In genomic region chr11:35138058-35138457, GRCh38 we compare ENCODE assay signal across 8 cellular contexts. TPM values are rescaled to one million over a fixed set of nuclear protein-coding genes. Genes with fewer than 3 reads are reported as not detected.
DNase-seq lines count a peak whose midpoint lies in the region; ATAC-seq and TF ChIP-seq lines count a peak whose summit lies in the region.
"Had no signal": no experiment of that assay in that cellular context is flagged by ENCODE, and none has a peak within 500 bp of the region (broad histone marks: within the 10 kb centered on the region; RNA-seq: fewer than 3 reads in every experiment).

No MANE protein-coding gene starts in this region.

- H3K4me1 ChIP-seq in H9 (ENCODE audit: insufficient read depth, low read length): peaks cover 3% of the 10 kb centered on the region; the same call in 1 of the 2 replicates

- ATAC-seq in stimulated activated effector memory CD8-positive, alpha-beta T cell treated with anti-CD3 and anti-CD28 coated beads, Interleukin-12 subunit alpha, Interleukin-12 subunit beta, amount 100 ng/mL, for 72 hours: no peak
- no peak for ATAC-seq in HG03025 (IDR thresholded peaks at IDR 0.05; ENCODE audit: low FRiP score, unreplicated experiment)

- no peaks in the 10 kb centered on the region for H3K9me3 Mint-ChIP-seq in H9
- no peaks in the 10 kb centered on the region for H3K9me3 Mint-ChIP-seq in activated CD4-positive, alpha-beta memory T cell treated with anti-CD3 and anti-CD28 coated beads for 36 hours
- no peaks in the 10 kb centered on the region for H3K9me3 Mint-ChIP-seq in stimulated activated effector memory CD8-positive, alpha-beta T cell treated with anti-CD3 and anti-CD28 coated beads, Interleukin-12 subunit alpha, Interleukin-12 subunit beta, amount 100 ng/mL, for 72 hours

- no peak overlapping the region for H4K5ac ChIP-seq in H9 (ENCODE audit: insufficient read length, low read depth, low read length)

- CTCF ChIA-PET in activated CD4-positive, alpha-beta memory T cell treated with anti-CD3 and anti-CD28 coated beads for 36 hours (lab: Charles Lee): interaction anchor here (3.9 kb wide), 1 partner anchor 27 kb away, joined by 35 read pairs; no protein-coding TSS in a partner anchor

- no peak overlapping the region for H2BK120ac ChIP-seq in H9 (ENCODE audit: low read depth, low read length, poor library complexity, severe bottlenecking)

- no peak overlapping the region for H3T11ph ChIP-seq in H9 (ENCODE audit: low read length)

- no peak overlapping the region for H4K91ac ChIP-seq in H9 (ENCODE audit: insufficient read length, low read depth, low read length)

- peak overlapping the region; percentile 98 for H3K4me3 ChIP-seq in fibroblast of the aortic adventitia (ENCODE audit: low read depth, low read length)
- no peak overlapping the region for H3K4me3 ChIP-seq in H7 (ENCODE audit: insufficient read depth, low read depth, low read length)

- H3K27me3 ChIP-seq in H9 (ENCODE audit: insufficient read depth, low read length) (peaks cover 19% of the 10 kb centered on the region), H7 (ENCODE audit: control insufficient read depth, insufficient read depth, low read length) (peaks cover 31% of the 10 kb centered on the region)

- H3K23me2 ChIP-seq in H9 (ENCODE audit: insufficient read length, low read depth, low read length, poor library complexity, severe bottlenecking): peaks cover 13% of the 10 kb centered on the region

- peaks cover 6 to 9% of the 10 kb centered on the region in 2 experiments; a peak in 3 of 4 replicates for H3K4me1 Mint-ChIP-seq in H9
- peaks cover 46% of the 10 kb centered on the region for H3K4me1 Mint-ChIP-seq in activated CD4-positive, alpha-beta memory T cell treated with anti-CD3 and anti-CD28 coated beads for 36 hours (ENCODE audit: low read depth)
- H3K4me1 Mint-ChIP-seq in stimulated activated effector memory CD8-positive, alpha-beta T cell treated with anti-CD3 and anti-CD28 coated beads, Interleukin-12 subunit alpha, Interleukin-12 subunit beta, amount 100 ng/mL, for 72 hours: peaks cover 54% of the 10 kb centered on the region

- no peaks in the 10 kb centered on the region for H3K9me3 ChIP-seq in H9 (ENCODE audit: control insufficient read depth, low read depth, low read length)

- no peak overlapping the region for H3K27ac ChIP-seq in H9 (ENCODE audit: insufficient read length, low read depth, low read length)

- peaks cover 65% of the 10 kb centered on the region for H3K27me3 Mint-ChIP-seq in H9 (ENCODE audit: low read depth)
- H3K27me3 Mint-ChIP-seq in activated CD4-positive, alpha-beta memory T cell treated with anti-CD3 and anti-CD28 coated beads for 36 hours: no peaks in the 10 kb centered on the region

- POLR2A ChIA-PET in activated CD4-positive, alpha-beta memory T cell treated with anti-CD3 and anti-CD28 coated beads for 36 hours (lab: Charles Lee): interaction anchor here (0.9 to 5.1 kb wide), 4 partner anchors 12 to 72 kb away, joined by 3 to 45 read pairs (median 8); no protein-coding TSS in a partner anchor

- TF ChIP-seq CTCF in H9 (conservative IDR thresholded peaks at IDR 0.05) (no peak), fibroblast of the aortic adventitia (IDR thresholded peaks at IDR 0.05; ENCODE audit: insufficient read depth, low read length) (no peak)

- H3K4ac ChIP-seq in H9 (ENCODE audit: low read depth, low read length): no peak overlapping the region

- H2BK12ac ChIP-seq in H9 (ENCODE audit: insufficient read length, low read depth, low read length): no peak overlapping the region

- H3K18ac ChIP-seq in H9 (ENCODE audit: insufficient read length, low read depth, low read length): no peak overlapping the region

- no peak overlapping the region for H2AFZ ChIP-seq in H9 (ENCODE audit: low read length)

- no peak overlapping the region for H4K8ac ChIP-seq in H9 (replicated peaks; ENCODE audit: insufficient read length, low read depth, low read length)

- no peaks in the 10 kb centered on the region for H4K20me1 ChIP-seq in H9 (ENCODE audit: control insufficient read depth, insufficient read depth, insufficient read length)

- no peak overlapping the region for H2BK5ac ChIP-seq in H9 (ENCODE audit: insufficient read length, low read length)

- H3K14ac ChIP-seq in H9 (ENCODE audit: insufficient read depth, low read length): no peak overlapping the region

- no peak overlapping the region for H3K56ac ChIP-seq in H9 (ENCODE audit: insufficient read length, low read depth, low read length)

- H2BK20ac ChIP-seq in H9 (ENCODE audit: low read depth, low read length, poor library complexity, severe bottlenecking): no peak overlapping the region

- intact Hi-C loops in activated CD4-positive, alpha-beta memory T cell treated with anti-CD3 and anti-CD28 coated beads for 36 hours (cut with micrococcal nuclease): no loop called here

- DNase-seq in H9: no peak
- no peak for DNase-seq in activated CD4-positive, alpha-beta memory T cell treated with anti-CD3 and anti-CD28 coated beads for 36 hours
- no peak for DNase-seq in fibroblast of the aortic adventitia (ENCODE audit: low read depth)
- no peak for DNase-seq in stimulated activated effector memory CD8-positive, alpha-beta T cell treated with anti-CD3 and anti-CD28 coated beads, Interleukin-12 subunit alpha, Interleukin-12 subunit beta, amount 100 ng/mL, for 72 hours (ENCODE audit: low spot score in 2 of 2)
- DNase-seq in NCI-H2107 (lab: John Stamatoyannopoulos, UW): no peak
- no peak for DNase-seq in H7
- DNase-seq: activated CD8-positive, alpha-beta memory T cell treated with anti-CD3 and anti-CD28 coated beads, Interleukin-2, amount 50 U/mL, for 4 hours had no signal

- no CpG with 5 or more reads among the region's 1 CpG for WGBS in H9 (ENCODE audit: extremely low coverage, insufficient read length, low lambda C conversion rate)

- no peaks in the 10 kb centered on the region for H3K79me2 ChIP-seq in H9 (ENCODE audit: insufficient read depth, low read length)

- no peak overlapping the region for H2BK15ac ChIP-seq in H9 (ENCODE audit: low read depth, low read length)

- no peak overlapping the region for H3K27ac Mint-ChIP-seq in H9
- peak overlapping the region; percentile 97 for H3K27ac Mint-ChIP-seq in activated CD4-positive, alpha-beta memory T cell treated with anti-CD3 and anti-CD28 coated beads for 36 hours
- H3K27ac Mint-ChIP-seq in stimulated activated effector memory CD8-positive, alpha-beta T cell treated with anti-CD3 and anti-CD28 coated beads, Interleukin-12 subunit alpha, Interleukin-12 subunit beta, amount 100 ng/mL, for 72 hours: peak overlapping the region; percentile 91

- no peaks in the 10 kb centered on the region for H3K36me3 ChIP-seq in H7 (replicated peaks; ENCODE audit: control insufficient read depth, insufficient read depth, low read length)

- no peak overlapping the region for H3K9ac ChIP-seq in H9 (ENCODE audit: extremely low read depth, insufficient read length, low read length)

- peak overlapping the region; percentile 76 for H3K4me2 ChIP-seq in H9 (ENCODE audit: insufficient read depth, insufficient read length, low read length)

- no peaks in the 10 kb centered on the region for H3K36me3 Mint-ChIP-seq in H9 (ENCODE audit: insufficient read depth in 1 of 3, low read depth in 3 of 3)
- H3K36me3 Mint-ChIP-seq in activated CD4-positive, alpha-beta memory T cell treated with anti-CD3 and anti-CD28 coated beads for 36 hours: peaks cover 28% of the 10 kb centered on the region
- peaks cover 58% of the 10 kb centered on the region for H3K36me3 Mint-ChIP-seq in stimulated activated effector memory CD8-positive, alpha-beta T cell treated with anti-CD3 and anti-CD28 coated beads, Interleukin-12 subunit alpha, Interleukin-12 subunit beta, amount 100 ng/mL, for 72 hours

- no peaks in the 10 kb centered on the region for H3K79me1 ChIP-seq in H9 (ENCODE audit: insufficient read depth, low read depth, low read length, poor library complexity, severe bottlenecking)

- H2AK5ac ChIP-seq in H9 (ENCODE audit: insufficient read length, low read length): no peak overlapping the region

- peak overlapping the region; percentile 78 to 87 for H3K4me3 Mint-ChIP-seq in H9
- peak overlapping the region; percentile 88 for H3K4me3 Mint-ChIP-seq in activated CD4-positive, alpha-beta memory T cell treated with anti-CD3 and anti-CD28 coated beads for 36 hours
- peak overlapping the region; percentile 82 for H3K4me3 Mint-ChIP-seq in stimulated activated effector memory CD8-positive, alpha-beta T cell treated with anti-CD3 and anti-CD28 coated beads, Interleukin-12 subunit alpha, Interleukin-12 subunit beta, amount 100 ng/mL, for 72 hours

- no peak overlapping the region for H3K23ac ChIP-seq in H9 (ENCODE audit: insufficient read length, low read depth, low read length)

RNA-seq across cellular contexts. Expression of gene CD44, which starts 0.9 kb away (rescaled TPM):
- 5.2 and 6.1 TPM in 2 replicates for total RNA-seq in H9 (2021)
- total RNA-seq in activated CD4-positive, alpha-beta memory T cell treated with anti-CD3 and anti-CD28 coated beads for 36 hours: 100 to 1,000 TPM; 440 to 442 TPM
- total RNA-seq in fibroblast of the aortic adventitia (ENCODE audit: low replicate concordance): 242 and 458 TPM in 2 replicates
- total RNA-seq in H7 (2014; rRNA removed; shearing (Covaris generic)): 9.4 and 11.4 TPM in 2 replicates

Comparison
In these comparisons a context has a peak if more than half of its experiments do, and no peak if none do; other contexts are left out.
1. H3K27ac Mint-ChIP-seq: peak in activated CD4-positive, alpha-beta memory T cell treated with anti-CD3 and anti-CD28 coated beads for 36 hours (single experiment) and stimulated activated effector memory CD8-positive, alpha-beta T cell treated with anti-CD3 and anti-CD28 coated beads, Interleukin-12 subunit alpha, Interleukin-12 subunit beta, amount 100 ng/mL, for 72 hours (single experiment); none in H9 (0 of 3).
2. RNA of gene CD44, which starts 0.9 kb away (total RNA-seq): 242 to 458 TPM in fibroblast of the aortic adventitia and 440 to 442 TPM in activated CD4-positive, alpha-beta memory T cell treated with anti-CD3 and anti-CD28 coated beads for 36 hours; 9.4 to 11.4 TPM in H7 and 5.2 to 6.1 TPM in H9; every median in the first group is over 10 times any median in the second.
3. Peak in every context shown above with its lines, with median percentiles within 50 percentile points of each other: H3K4me3 Mint-ChIP-seq.